In genomic region chr9:5817776-5818336, GRCh38 we compare ENCODE assay signal across 11 cellular contexts. TPM values are rescaled to one million over a fixed set of nuclear protein-coding genes. Genes with fewer than 3 reads are reported as not detected.
A peak's percentile ranks its signal among the peaks of the same experiment; 100 is the strongest.
DNase-seq lines count a peak whose midpoint lies in the region; ATAC-seq, FAIRE-seq and TF ChIP-seq lines count a peak whose summit lies in the region.
"Had no signal": no experiment of that assay in that cellular context is flagged by ENCODE, and none has a peak within 500 bp of the region (broad histone marks: within the 10 kb centered on the region; RNA-seq: fewer than 3 reads in every experiment).

No MANE protein-coding gene starts in this region.

- 60% methylated on average over 4 of the region's 4 CpGs for WGBS in K562 (ENCODE audit: insufficient coverage, low coverage, missing lambda C conversion rate)
- WGBS in mesenchymal stem cell, result 93% methylated on average over 4 of the region's 4 CpGs

- H2BK120ac ChIP-seq in mesenchymal stem cell (ENCODE audit: low read depth, low read length), result no peak overlapping the region

- H3K9ac ChIP-seq in K562 (ENCODE audit: insufficient read depth in 1 of 2, low read depth in 2 of 2, low read length in 2 of 2) (no peak overlapping the region), mesenchymal stem cell (ENCODE audit: low read length) (no peak overlapping the region)

- H3K9me3 ChIP-seq in K562 (replicated peaks; ENCODE audit: control insufficient read depth, insufficient read depth, low read depth, low read length) (no peaks in the 10 kb centered on the region), mesenchymal stem cell (ENCODE audit: control insufficient read depth, low read length) (no peaks in the 10 kb centered on the region)
- H3K9me3 ChIP-seq: heart right ventricle, testis had no signal

- H2AK5ac ChIP-seq in mesenchymal stem cell (ENCODE audit: low read length, severe bottlenecking), result no peak overlapping the region

- in situ Hi-C loops in K562 (cut with MboI), result no loop called here

- H3K4me2 ChIP-seq in K562 (ENCODE audit: insufficient read depth, low read length), result no peak overlapping the region
- no peak overlapping the region for H3K4me2 ChIP-seq in mesenchymal stem cell (ENCODE audit: low read length, poor library complexity, severe bottlenecking)

- no peak overlapping the region for H3K4ac ChIP-seq in mesenchymal stem cell (ENCODE audit: low read depth in 1 of 2, low read length in 2 of 2)

- TF ChIP-seq POLR2A in K562 (conservative IDR thresholded peaks at IDR 0.05), result no peak

- no TSS peak for BruUV-seq in K562 (replicated peaks; lab: Mats Ljungman, UMichigan)

- H3K4me1 ChIP-seq in K562 (replicated peaks in 1 of 2; ENCODE audit: control insufficient read depth in 2 of 2, insufficient read depth in 2 of 2, low read length in 2 of 2) (peaks cover 3 to 7% of the 10 kb centered on the region in 2 experiments; a peak in 3 of 5 replicates), mesenchymal stem cell (ENCODE audit: control insufficient read depth, insufficient read depth, low read depth, low read length) (no peaks in the 10 kb centered on the region)
- H3K4me1 ChIP-seq: heart right ventricle, testis had no signal

- H4K20me1 ChIP-seq in K562 (replicated peaks; ENCODE audit: control insufficient read depth, insufficient read depth, low read length), result no peaks in the 10 kb centered on the region

- no peak for TF ChIP-seq RAD21 in K562 (CRISPR knock-in tag; conservative IDR thresholded peaks at IDR 0.05 in 1 of 2, IDR thresholded peaks at IDR 0.05 in 1 of 2)

- FAIRE-seq in K562 (lab: Jason Lieb, UNC), result no peak

- intact Hi-C loops in K562 (cut with micrococcal nuclease), result no loop called here

- no peak overlapping the region for H3K14ac ChIP-seq in mesenchymal stem cell (ENCODE audit: low read length in 2 of 2)

- H3K79me1 ChIP-seq in mesenchymal stem cell (replicated peaks; ENCODE audit: low read length, poor library complexity, severe bottlenecking), result peaks cover 10% of the 10 kb centered on the region

- DNase-seq in EL (peak; percentile 76), M059J (ENCODE audit: low read depth) (peak; percentile 84), K562 (ENCODE audit: extremely low read depth in 1 of 4, low spot score in 3 of 4) (no peak), mesenchymal stem cell (peak; percentile 59), activated gamma-delta T cell treated with Interleukin-2 at 50 U/mL for 16 hours (no peak), globus pallidus (ENCODE audit: low spot score) (no peak), HUDEP-2 (lab: John Stamatoyannopoulos, UW; ENCODE audit: unreplicated experiment in 76 of 76) (no peak)
- DNase-seq: DMS153, heart right ventricle, testis had no signal

- H3K4me3 ChIP-seq in K562, result no peak overlapping the region
- H3K4me3 ChIP-seq in mesenchymal stem cell (ENCODE audit: insufficient read depth in 1 of 2, low read depth in 1 of 2, low read length in 2 of 2), result no peak overlapping the region
- H3K4me3 ChIP-seq: heart right ventricle, testis had no signal

- H4K8ac ChIP-seq in mesenchymal stem cell (ENCODE audit: low read length), result no peak overlapping the region

- H2BK15ac ChIP-seq in mesenchymal stem cell (ENCODE audit: low read depth, poor library complexity, severe bottlenecking), result no peak overlapping the region

- H3K23ac ChIP-seq in mesenchymal stem cell (ENCODE audit: low read length in 2 of 2), result no peak overlapping the region

- TF ChIP-seq CTCF in K562 (IDR thresholded peaks at IDR 0.05 in 2 of 3, conservative IDR thresholded peaks at IDR 0.05 in 1 of 3; ENCODE audit: insufficient read depth in 2 of 3, low read depth in 1 of 3, low read length in 3 of 3), result no peak

- CTCF ChIA-PET in K562 (lab: Yijun Ruan, JAX; ENCODE audit: low intra/inter-chr PET ratio), result no interaction called here

- no peaks in the 10 kb centered on the region for H3K9me1 ChIP-seq in K562 (ENCODE audit: control insufficient read depth, insufficient read depth, low read length)

- H3K79me2 ChIP-seq in K562 (ENCODE audit: control insufficient read depth, insufficient read depth, low read length), result no peaks in the 10 kb centered on the region; the same call in 2 of the 3 replicates

- POLR2A ChIA-PET in K562 (lab: Yijun Ruan, JAX), result interaction anchor here (0.6 kb wide), 3 partner anchors 9 to 1551 kb away, joined by 3 to 4 read pairs (median 3); no protein-coding TSS in a partner anchor

- H2AFZ ChIP-seq in K562 (ENCODE audit: low read depth, low read length), result no peak overlapping the region
- no peak overlapping the region for H2AFZ ChIP-seq in mesenchymal stem cell (ENCODE audit: low read depth, low read length)

- H3K27ac ChIP-seq in K562 (ENCODE audit: extremely low read depth, low read depth, low read length), result no peak overlapping the region
- H3K27ac ChIP-seq in mesenchymal stem cell (ENCODE audit: low read length, poor library complexity, severe bottlenecking), result no peak overlapping the region
- H3K27ac ChIP-seq: heart right ventricle, testis had no signal

- TF ChIP-seq EP300 in K562 (IDR thresholded peaks at IDR 0.05; ENCODE audit: low read length), result peak; percentile 38; the same call in 1 of the 2 replicates

- no peak overlapping the region for H2BK5ac ChIP-seq in mesenchymal stem cell (ENCODE audit: low read depth, low read length, poor library complexity, severe bottlenecking)

- no peak overlapping the region for H2BK12ac ChIP-seq in mesenchymal stem cell (ENCODE audit: low read length in 2 of 2)

- H3K36me3 ChIP-seq in K562 (ENCODE audit: control insufficient read depth, insufficient read depth, low read length) (peaks cover 45% of the 10 kb centered on the region), mesenchymal stem cell (ENCODE audit: control insufficient read depth in 1 of 2, insufficient read depth in 2 of 2, low read depth in 1 of 2, low read length in 2 of 2) (peaks cover 4 to 12% of the 10 kb centered on the region in 2 experiments)

- ATAC-seq in K562 (peak; percentile 46; the same call in 1 of the 3 replicates), GM19467 (IDR thresholded peaks at IDR 0.05; ENCODE audit: unreplicated experiment) (no peak)
- ATAC-seq: heart right ventricle had no signal

- H3K18ac ChIP-seq in mesenchymal stem cell (ENCODE audit: low read depth in 1 of 2, low read length in 2 of 2), result no peak overlapping the region

- H3K27me3 ChIP-seq in K562 (ENCODE audit: control insufficient read depth in 2 of 2, insufficient read depth in 2 of 2, low read length in 2 of 2) (no peaks in the 10 kb centered on the region), mesenchymal stem cell (ENCODE audit: control insufficient read depth in 1 of 2, insufficient read depth in 1 of 2, low read length in 2 of 2) (no peaks in the 10 kb centered on the region)
- H3K27me3 ChIP-seq: heart right ventricle, testis had no signal

- no peak overlapping the region for H4K91ac ChIP-seq in mesenchymal stem cell (ENCODE audit: low read length)

TF ChIP-seq in K562, 482 proteins besides CTCF, POLR2A, EP300 and RAD21 (continues in another document):
- no peak for TF ChIP-seq CREBBP (IDR thresholded peaks at IDR 0.05; ENCODE audit: low read depth, low read length)
- no peak for TF ChIP-seq ZFP36 (IDR thresholded peaks at IDR 0.05; ENCODE audit: low read depth, low read length, partially characterized antibody)
- peak; percentile 68; the same call in 1 of the 2 replicates for TF ChIP-seq JUND (IDR thresholded peaks at IDR 0.05; ENCODE audit: borderline replicate concordance, low read depth, low read length)
- TF ChIP-seq JUND (tag; IDR thresholded peaks at IDR 0.05; ENCODE audit: borderline replicate concordance, low read depth, low read length), result peak; percentile 48; the same call in 2 of the 3 replicates
- TF ChIP-seq SAFB2 (IDR thresholded peaks at IDR 0.05; ENCODE audit: borderline replicate concordance, low read depth, low read length, severe bottlenecking), result no peak
- peak; percentile 55; the same call in 1 of the 2 replicates for TF ChIP-seq SMARCA4 (IDR thresholded peaks at IDR 0.05)
- 0 out of 2 replicates have a peak, but pooled peaks have one; percentile 21 for TF ChIP-seq ATF4 (CRISPR knock-in tag; IDR thresholded peaks at IDR 0.05)
- peak in 1 of 2 experiments; percentile 88; a peak in 2 of 4 replicates for TF ChIP-seq TEAD1 (CRISPR knock-in tag; IDR thresholded peaks at IDR 0.05)
- peak; percentile 46; the same call in 1 of the 2 replicates for TF ChIP-seq MAFG (tag; conservative IDR thresholded peaks at IDR 0.05)

RNA-seq across cellular contexts. Expression of gene ERMP1, which starts 15.1 kb away (rescaled TPM):
- total RNA-seq in M059J (2014; rRNA removed; shearing (Covaris generic)), result 5.9 and 14.2 TPM in 2 replicates
- 33.3 and 50.1 TPM in 2 replicates for total RNA-seq in K562 (2011; cell fraction: chromatin; rRNA removed; ENCODE audit: low replicate concordance)
- 21.5 and 22.9 TPM in 2 replicates for total RNA-seq in K562 (2011; cell fraction: nucleolus; rRNA removed)
- total RNA-seq in K562 (2011; cell fraction: nucleoplasm; rRNA removed), result 40.9 and 50.4 TPM in 2 replicates
- 8.5 and 9.4 TPM in 2 replicates for total RNA-seq in K562 (2014; rRNA removed)
- total RNA-seq in K562 (2014; rRNA removed; fragmentation: Illumina TruSeq; extraction: Trizol), result 12.6 and 14.5 TPM in 2 replicates
- total RNA-seq in K562 (2015; rRNA removed; fragmentation: Illumina TruSeq; extraction: Trizol), result 15.7 and 17.7 TPM in 2 replicates
- total RNA-seq in K562 (2021), result 12.0 and 14.5 TPM in 2 replicates
- polyA plus RNA-seq in K562 (2011; rRNA removed), result 24.6 and 26.3 TPM in 2 replicates
- polyA plus RNA-seq in K562 (2011; cell fraction: cytosol; rRNA removed), result 8.6 and 21.4 TPM in 2 replicates
- 16.4 and 20.7 TPM in 2 replicates for polyA plus RNA-seq in K562 (2011; cell fraction: nucleus; rRNA removed)
- 12.3 and 25.2 TPM in 2 replicates for polyA plus RNA-seq in K562 (2012)
- polyA plus RNA-seq in K562 (2014; fragmentation: Illumina TruSeq; extraction: Trizol), result 11.1 and 12.9 TPM in 2 replicates
- polyA plus RNA-seq in K562 (2014; fragmentation: Nextera tagmentation; extraction: Ambion mirVana), result 1 to 10 TPM; 2.5 to 4.6 TPM
- 7.1 and 8.3 TPM in 2 replicates for polyA plus RNA-seq in K562 (2014; rRNA removed)
- 44.8 and 50.2 TPM in 2 replicates for polyA minus RNA-seq in K562 (2011; rRNA and poly(A)+ RNA removed)
- polyA minus RNA-seq in K562 (2011; cell fraction: cytosol; rRNA and poly(A)+ RNA removed), result 21.6 and 22.4 TPM in 2 replicates
- polyA minus RNA-seq in K562 (2011; cell fraction: nucleus; rRNA and poly(A)+ RNA removed), result 11.3 and 20.2 TPM in 2 replicates
- polyA plus RNA-seq in mesenchymal stem cell (2013, experiment 1 of 2), result 28.3 TPM
- 29.1 TPM for polyA plus RNA-seq in mesenchymal stem cell (2013, experiment 2 of 2)

Comparison
In these comparisons a context has a peak if more than half of its experiments do, and no peak if none do; other contexts are left out.
1. DNase-seq: peak in EL (single experiment), M059J (single experiment) and mesenchymal stem cell (single experiment); none in K562 (0 of 4), activated gamma-delta T cell treated with Interleukin-2 at 50 U/mL for 16 hours (single experiment), globus pallidus (single experiment) and HUDEP-2 (0 of 76).